ENCODE assay signal across 8 cellular contexts in the genomic region with DNA sequence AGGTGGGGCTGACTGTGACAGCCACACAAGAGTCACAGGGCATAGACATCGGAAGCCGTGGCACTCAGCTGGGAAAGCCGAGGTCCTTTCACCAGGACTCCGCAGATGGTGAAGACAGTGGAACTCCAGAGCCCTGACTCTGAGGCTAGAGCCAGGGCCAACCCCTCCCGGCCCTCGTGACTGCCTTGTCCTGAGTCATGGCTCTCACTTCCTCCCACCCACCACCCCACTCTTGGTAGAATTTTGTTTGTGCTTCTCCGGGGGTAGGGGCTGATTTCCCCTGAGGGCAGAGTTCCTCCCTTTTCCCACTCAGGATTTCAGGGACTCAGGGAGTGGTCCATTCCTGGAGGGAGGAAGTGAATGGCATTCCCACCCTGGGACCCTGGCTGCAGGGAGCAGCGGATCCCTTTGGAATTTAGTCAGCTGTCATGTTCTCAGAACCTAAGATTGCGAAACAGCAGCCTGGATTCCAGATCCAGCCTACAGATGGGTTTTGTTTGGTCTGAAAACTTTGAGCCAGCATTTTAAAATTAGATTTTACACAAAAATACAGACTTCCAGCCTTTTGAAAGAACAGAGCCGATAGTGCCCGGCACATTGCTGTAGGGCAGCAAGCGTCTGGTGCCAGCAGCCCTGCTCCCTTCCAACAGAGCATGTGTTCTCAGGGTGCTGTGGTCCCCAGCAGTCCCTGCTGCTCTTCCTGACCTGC. TPM values are rescaled to one million over a fixed set of nuclear protein-coding genes. Genes with fewer than 3 reads are reported as not detected.
DNase-seq lines count a peak whose midpoint lies in the region; ATAC-seq and TF ChIP-seq lines count a peak whose summit lies in the region.

No MANE protein-coding gene starts in this region.

- H4K20me1 ChIP-seq in PC-9 (ENCODE audit: insufficient read depth): no peaks in the 10 kb centered on the region

- H2AFZ ChIP-seq in PC-9: no peak overlapping the region

- H3K27me3 ChIP-seq in prostate gland (replicated peaks; ENCODE audit: insufficient read depth) (no peaks in the 10 kb centered on the region), PC-9 (ENCODE audit: insufficient read depth, low read depth) (no peaks in the 10 kb centered on the region)

- CTCF ChIA-PET in GM10248 (lab: Yijun Ruan, JAX): interaction anchor here (1.3 kb wide), 1 partner anchor 12 kb away, joined by 3 read pairs; no protein-coding TSS in a partner anchor
- CTCF ChIA-PET in WTC11 (lab: Charles Lee): no interaction called here
- CTCF ChIA-PET in PC-9 (lab: Charles Lee): no interaction called here

- no peaks in the 10 kb centered on the region for H3F3A ChIP-seq in PC-9 (ENCODE audit: insufficient read depth, low read depth)

- ATAC-seq in WTC11 (no peak), GM18909 (IDR thresholded peaks at IDR 0.05; ENCODE audit: poor library complexity, unreplicated experiment) (no peak), GM21717 (IDR thresholded peaks at IDR 0.05; ENCODE audit: unreplicated experiment) (no peak)

- TF ChIP-seq CTCF in GM10248 (IDR thresholded peaks at IDR 0.05; ENCODE audit: control extremely low read depth, extremely low read depth, low read depth, missing control alignments) (no peak), WTC11 (IDR thresholded peaks at IDR 0.05) (no peak), prostate gland (IDR thresholded peaks at IDR 0.05) (no peak), PC-9 (conservative IDR thresholded peaks at IDR 0.05) (no peak)

- H3K4me3 ChIP-seq in prostate gland (no peak overlapping the region), PC-9 (no peak overlapping the region)

- DNase-seq in GM10248 (ENCODE audit: extremely low spot score) (peak; percentile 74), WTC11 (ENCODE audit: low spot score) (no peak), globus pallidus (ENCODE audit: low spot score) (peak; percentile 78), prostate gland (ENCODE audit: low spot score) (peak; percentile 16), GDM1 (lab: John Stamatoyannopoulos, UW) (no peak), PC-9 (no peak)

- POLR2A ChIA-PET in GM10248 (lab: Yijun Ruan, JAX): no interaction called here
- POLR2A ChIA-PET in WTC11 (lab: Charles Lee): no interaction called here
- POLR2A ChIA-PET in PC-9 (lab: Charles Lee; ENCODE audit: unreplicated experiment): no interaction called here

- no peaks in the 10 kb centered on the region for H3K9me3 Mint-ChIP-seq in WTC11

- 43% methylated on average over 6 of the region's 12 CpGs for WGBS in prostate gland

- H3K36me3 Mint-ChIP-seq in WTC11: peaks cover 15% of the 10 kb centered on the region; the same call in 1 of the 2 replicates

- H3K9me3 ChIP-seq in prostate gland (no peaks in the 10 kb centered on the region), PC-9 (ENCODE audit: insufficient read depth, low read depth) (no peaks in the 10 kb centered on the region)

- no peak overlapping the region for H3K4me3 Mint-ChIP-seq in WTC11

- no peaks in the 10 kb centered on the region for H3K79me2 ChIP-seq in PC-9 (ENCODE audit: low read depth)

- H3K9me2 ChIP-seq in PC-9 (ENCODE audit: insufficient read depth): no peaks in the 10 kb centered on the region

- intact Hi-C loops in prostate gland (cut with DNase I): no loop called here
- intact Hi-C loops in PC-9 (cut with micrococcal nuclease; ENCODE audit: unreplicated experiment): no loop called here

- no peak for TF ChIP-seq POLR2A in prostate gland (IDR thresholded peaks at IDR 0.05)

- no peaks in the 10 kb centered on the region for H3K4me1 ChIP-seq in prostate gland (replicated peaks)
- H3K4me1 ChIP-seq in PC-9 (replicated peaks; ENCODE audit: insufficient read depth): no peaks in the 10 kb centered on the region

- no peak overlapping the region for H3K4me2 ChIP-seq in PC-9

- peak overlapping the region; percentile 23; the same call in 1 of the 2 replicates for H3K27ac Mint-ChIP-seq in WTC11

- H3K36me3 ChIP-seq in prostate gland: peaks cover 4 to 11% of the 10 kb centered on the region in 2 donors
- H3K36me3 ChIP-seq in PC-9 (ENCODE audit: low read depth): no peaks in the 10 kb centered on the region

- H3K27me3 Mint-ChIP-seq in WTC11 (ENCODE audit: low read depth): no peaks in the 10 kb centered on the region

- H3K27ac ChIP-seq in prostate gland (peak overlapping the region; percentile 48 to 54), PC-9 (no peak overlapping the region)

- H3K4me1 Mint-ChIP-seq in WTC11: no peaks in the 10 kb centered on the region

- no TSS peak for BruUV-seq in PC-9 (replicated peaks; lab: Mats Ljungman, UMichigan)

TF ChIP-seq in WTC11, 78 proteins besides CTCF, POLR2A, EP300 and RAD21:
- TF ChIP-seq, protein P1, sequence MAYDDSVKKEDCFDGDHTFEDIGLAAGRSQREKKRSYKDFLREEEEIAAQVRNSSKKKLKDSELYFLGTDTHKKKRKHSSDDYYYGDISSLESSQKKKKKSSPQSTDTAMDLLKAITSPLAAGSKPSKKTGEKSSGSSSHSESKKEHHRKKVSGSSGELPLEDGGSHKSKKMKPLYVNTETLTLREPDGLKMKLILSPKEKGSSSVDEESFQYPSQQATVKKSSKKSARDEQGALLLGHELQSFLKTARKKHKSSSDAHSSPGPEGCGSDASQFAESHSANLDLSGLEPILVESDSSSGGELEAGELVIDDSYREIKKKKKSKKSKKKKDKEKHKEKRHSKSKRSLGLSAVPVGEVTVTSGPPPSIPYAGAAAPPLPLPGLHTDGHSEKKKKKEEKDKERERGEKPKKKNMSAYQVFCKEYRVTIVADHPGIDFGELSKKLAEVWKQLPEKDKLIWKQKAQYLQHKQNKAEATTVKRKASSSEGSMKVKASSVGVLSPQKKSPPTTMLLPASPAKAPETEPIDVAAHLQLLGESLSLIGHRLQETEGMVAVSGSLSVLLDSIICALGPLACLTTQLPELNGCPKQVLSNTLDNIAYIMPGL (CRISPR knock-in tag; IDR thresholded peaks at IDR 0.05): no peak
- TF ChIP-seq, protein P2, sequence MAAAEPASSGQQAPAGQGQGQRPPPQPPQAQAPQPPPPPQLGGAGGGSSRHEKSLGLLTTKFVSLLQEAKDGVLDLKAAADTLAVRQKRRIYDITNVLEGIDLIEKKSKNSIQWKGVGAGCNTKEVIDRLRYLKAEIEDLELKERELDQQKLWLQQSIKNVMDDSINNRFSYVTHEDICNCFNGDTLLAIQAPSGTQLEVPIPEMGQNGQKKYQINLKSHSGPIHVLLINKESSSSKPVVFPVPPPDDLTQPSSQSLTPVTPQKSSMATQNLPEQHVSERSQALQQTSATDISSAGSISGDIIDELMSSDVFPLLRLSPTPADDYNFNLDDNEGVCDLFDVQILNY (CRISPR knock-in tag; IDR thresholded peaks at IDR 0.05): no peak
- TF ChIP-seq CREM (CRISPR knock-in tag; IDR thresholded peaks at IDR 0.05) (no peak), NR2C2 (CRISPR knock-in tag; IDR thresholded peaks at IDR 0.05) (no peak), KAT7 (CRISPR knock-in tag; IDR thresholded peaks at IDR 0.05; ENCODE audit: borderline replicate concordance) (no peak), ZNF396 (CRISPR knock-in tag; IDR thresholded peaks at IDR 0.05; ENCODE audit: borderline replicate concordance) (no peak), ZNF232 (CRISPR knock-in tag; IDR thresholded peaks at IDR 0.05) (no peak)
- TF ChIP-seq, protein P3, sequence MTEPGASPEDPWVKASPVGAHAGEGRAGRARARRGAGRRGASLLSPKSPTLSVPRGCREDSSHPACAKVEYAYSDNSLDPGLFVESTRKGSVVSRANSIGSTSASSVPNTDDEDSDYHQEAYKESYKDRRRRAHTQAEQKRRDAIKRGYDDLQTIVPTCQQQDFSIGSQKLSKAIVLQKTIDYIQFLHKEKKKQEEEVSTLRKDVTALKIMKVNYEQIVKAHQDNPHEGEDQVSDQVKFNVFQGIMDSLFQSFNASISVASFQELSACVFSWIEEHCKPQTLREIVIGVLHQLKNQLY (CRISPR knock-in tag; IDR thresholded peaks at IDR 0.05): no peak
- TF ChIP-seq, protein P4, sequence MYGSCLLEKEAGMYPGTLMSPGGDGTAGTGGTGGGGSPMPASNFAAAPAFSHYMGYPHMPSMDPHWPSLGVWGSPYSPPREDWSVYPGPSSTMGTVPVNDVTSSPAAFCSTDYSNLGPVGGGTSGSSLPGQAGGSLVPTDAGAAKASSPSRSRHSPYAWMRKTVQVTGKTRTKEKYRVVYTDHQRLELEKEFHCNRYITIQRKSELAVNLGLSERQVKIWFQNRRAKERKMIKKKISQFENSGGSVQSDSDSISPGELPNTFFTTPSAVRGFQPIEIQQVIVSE (CRISPR knock-in tag; IDR thresholded peaks at IDR 0.05; ENCODE audit: borderline replicate concordance): no peak
- TF ChIP-seq, protein P5, sequence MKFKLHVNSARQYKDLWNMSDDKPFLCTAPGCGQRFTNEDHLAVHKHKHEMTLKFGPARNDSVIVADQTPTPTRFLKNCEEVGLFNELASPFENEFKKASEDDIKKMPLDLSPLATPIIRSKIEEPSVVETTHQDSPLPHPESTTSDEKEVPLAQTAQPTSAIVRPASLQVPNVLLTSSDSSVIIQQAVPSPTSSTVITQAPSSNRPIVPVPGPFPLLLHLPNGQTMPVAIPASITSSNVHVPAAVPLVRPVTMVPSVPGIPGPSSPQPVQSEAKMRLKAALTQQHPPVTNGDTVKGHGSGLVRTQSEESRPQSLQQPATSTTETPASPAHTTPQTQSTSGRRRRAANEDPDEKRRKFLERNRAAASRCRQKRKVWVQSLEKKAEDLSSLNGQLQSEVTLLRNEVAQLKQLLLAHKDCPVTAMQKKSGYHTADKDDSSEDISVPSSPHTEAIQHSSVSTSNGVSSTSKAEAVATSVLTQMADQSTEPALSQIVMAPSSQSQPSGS (CRISPR knock-in tag; IDR thresholded peaks at IDR 0.05; ENCODE audit: borderline replicate concordance, low read depth): no peak
- TF ChIP-seq, protein P6, sequence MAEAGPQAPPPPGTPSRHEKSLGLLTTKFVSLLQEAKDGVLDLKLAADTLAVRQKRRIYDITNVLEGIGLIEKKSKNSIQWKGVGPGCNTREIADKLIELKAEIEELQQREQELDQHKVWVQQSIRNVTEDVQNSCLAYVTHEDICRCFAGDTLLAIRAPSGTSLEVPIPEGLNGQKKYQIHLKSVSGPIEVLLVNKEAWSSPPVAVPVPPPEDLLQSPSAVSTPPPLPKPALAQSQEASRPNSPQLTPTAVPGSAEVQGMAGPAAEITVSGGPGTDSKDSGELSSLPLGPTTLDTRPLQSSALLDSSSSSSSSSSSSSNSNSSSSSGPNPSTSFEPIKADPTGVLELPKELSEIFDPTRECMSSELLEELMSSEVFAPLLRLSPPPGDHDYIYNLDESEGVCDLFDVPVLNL (CRISPR knock-in tag; IDR thresholded peaks at IDR 0.05; ENCODE audit: borderline replicate concordance, low read depth): no peak
TF ChIP-seq in WTC11: peak in this region for 0.

RNA-seq across cellular contexts. Expression of a gene that starts 50.7 kb away (rescaled TPM):
- total RNA-seq in WTC11 (2021): 29.0 to 32.7 TPM (median 30.7 TPM) in 3 replicates
- total RNA-seq in prostate gland: 10 to 100 TPM; 52.6 to 65.3 TPM
- 34.1 and 42.7 TPM in 2 replicates for total RNA-seq in PC-9 (2021)

Comparison
In these comparisons a context has a peak if more than half of its experiments do, and no peak if none do; other contexts are left out.
1. DNase-seq: peak in GM10248 (single experiment), globus pallidus (single experiment) and prostate gland (single experiment); none in WTC11 (single experiment), GDM1 (single experiment) and PC-9 (0 of 2).